ENCODE assay signal across 1 cellular context in the genomic region with DNA sequence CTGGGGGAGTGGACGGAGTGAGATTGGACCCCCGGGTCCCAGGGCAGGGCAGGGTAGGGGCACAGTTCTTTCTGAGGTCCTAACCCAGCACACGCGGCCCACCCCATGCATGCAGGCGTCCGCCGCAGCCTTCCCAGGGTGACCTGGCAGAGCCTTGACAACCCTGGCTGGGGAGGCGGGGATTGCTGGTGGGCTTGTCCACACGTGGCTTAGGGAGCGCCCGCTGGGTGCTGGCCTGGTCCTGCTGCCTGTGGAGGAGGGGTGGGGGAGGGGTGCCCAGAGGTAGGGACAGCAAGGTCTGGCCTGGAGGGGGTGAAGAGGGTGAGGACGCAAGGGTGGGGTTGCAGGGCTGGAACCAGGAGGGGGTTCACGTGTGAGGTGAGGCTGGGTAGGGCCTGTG.
TF ChIP-seq lines count a peak whose summit lies in the region.

No MANE protein-coding gene starts in this region.

TF ChIP-seq in GM23338, 12 proteins besides CTCF, POLR2A, EP300 and RAD21 (continued from another document):
- TF ChIP-seq, protein P1, sequence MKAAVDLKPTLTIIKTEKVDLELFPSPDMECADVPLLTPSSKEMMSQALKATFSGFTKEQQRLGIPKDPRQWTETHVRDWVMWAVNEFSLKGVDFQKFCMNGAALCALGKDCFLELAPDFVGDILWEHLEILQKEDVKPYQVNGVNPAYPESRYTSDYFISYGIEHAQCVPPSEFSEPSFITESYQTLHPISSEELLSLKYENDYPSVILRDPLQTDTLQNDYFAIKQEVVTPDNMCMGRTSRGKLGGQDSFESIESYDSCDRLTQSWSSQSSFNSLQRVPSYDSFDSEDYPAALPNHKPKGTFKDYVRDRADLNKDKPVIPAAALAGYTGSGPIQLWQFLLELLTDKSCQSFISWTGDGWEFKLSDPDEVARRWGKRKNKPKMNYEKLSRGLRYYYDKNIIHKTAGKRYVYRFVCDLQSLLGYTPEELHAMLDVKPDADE (IDR thresholded peaks at IDR 0.05), result no peak
- TF ChIP-seq, protein P2, sequence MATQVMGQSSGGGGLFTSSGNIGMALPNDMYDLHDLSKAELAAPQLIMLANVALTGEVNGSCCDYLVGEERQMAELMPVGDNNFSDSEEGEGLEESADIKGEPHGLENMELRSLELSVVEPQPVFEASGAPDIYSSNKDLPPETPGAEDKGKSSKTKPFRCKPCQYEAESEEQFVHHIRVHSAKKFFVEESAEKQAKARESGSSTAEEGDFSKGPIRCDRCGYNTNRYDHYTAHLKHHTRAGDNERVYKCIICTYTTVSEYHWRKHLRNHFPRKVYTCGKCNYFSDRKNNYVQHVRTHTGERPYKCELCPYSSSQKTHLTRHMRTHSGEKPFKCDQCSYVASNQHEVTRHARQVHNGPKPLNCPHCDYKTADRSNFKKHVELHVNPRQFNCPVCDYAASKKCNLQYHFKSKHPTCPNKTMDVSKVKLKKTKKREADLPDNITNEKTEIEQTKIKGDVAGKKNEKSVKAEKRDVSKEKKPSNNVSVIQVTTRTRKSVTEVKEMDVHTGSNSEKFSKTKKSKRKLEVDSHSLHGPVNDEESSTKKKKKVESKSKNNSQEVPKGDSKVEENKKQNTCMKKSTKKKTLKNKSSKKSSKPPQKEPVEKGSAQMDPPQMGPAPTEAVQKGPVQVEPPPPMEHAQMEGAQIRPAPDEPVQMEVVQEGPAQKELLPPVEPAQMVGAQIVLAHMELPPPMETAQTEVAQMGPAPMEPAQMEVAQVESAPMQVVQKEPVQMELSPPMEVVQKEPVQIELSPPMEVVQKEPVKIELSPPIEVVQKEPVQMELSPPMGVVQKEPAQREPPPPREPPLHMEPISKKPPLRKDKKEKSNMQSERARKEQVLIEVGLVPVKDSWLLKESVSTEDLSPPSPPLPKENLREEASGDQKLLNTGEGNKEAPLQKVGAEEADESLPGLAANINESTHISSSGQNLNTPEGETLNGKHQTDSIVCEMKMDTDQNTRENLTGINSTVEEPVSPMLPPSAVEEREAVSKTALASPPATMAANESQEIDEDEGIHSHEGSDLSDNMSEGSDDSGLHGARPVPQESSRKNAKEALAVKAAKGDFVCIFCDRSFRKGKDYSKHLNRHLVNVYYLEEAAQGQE (IDR thresholded peaks at IDR 0.05; ENCODE audit: unreplicated experiment), result no peak
- TF ChIP-seq ZNF331 (CRISPR knock-in tag; IDR thresholded peaks at IDR 0.05; ENCODE audit: low read depth), result no peak
- no peak for TF ChIP-seq POLR2AphosphoS5 (IDR thresholded peaks at IDR 0.05; ENCODE audit: low read depth)
- no peak for TF ChIP-seq CREB1 (CRISPR knock-in tag; IDR thresholded peaks at IDR 0.05; ENCODE audit: low read depth)
- TF ChIP-seq, protein P3, sequence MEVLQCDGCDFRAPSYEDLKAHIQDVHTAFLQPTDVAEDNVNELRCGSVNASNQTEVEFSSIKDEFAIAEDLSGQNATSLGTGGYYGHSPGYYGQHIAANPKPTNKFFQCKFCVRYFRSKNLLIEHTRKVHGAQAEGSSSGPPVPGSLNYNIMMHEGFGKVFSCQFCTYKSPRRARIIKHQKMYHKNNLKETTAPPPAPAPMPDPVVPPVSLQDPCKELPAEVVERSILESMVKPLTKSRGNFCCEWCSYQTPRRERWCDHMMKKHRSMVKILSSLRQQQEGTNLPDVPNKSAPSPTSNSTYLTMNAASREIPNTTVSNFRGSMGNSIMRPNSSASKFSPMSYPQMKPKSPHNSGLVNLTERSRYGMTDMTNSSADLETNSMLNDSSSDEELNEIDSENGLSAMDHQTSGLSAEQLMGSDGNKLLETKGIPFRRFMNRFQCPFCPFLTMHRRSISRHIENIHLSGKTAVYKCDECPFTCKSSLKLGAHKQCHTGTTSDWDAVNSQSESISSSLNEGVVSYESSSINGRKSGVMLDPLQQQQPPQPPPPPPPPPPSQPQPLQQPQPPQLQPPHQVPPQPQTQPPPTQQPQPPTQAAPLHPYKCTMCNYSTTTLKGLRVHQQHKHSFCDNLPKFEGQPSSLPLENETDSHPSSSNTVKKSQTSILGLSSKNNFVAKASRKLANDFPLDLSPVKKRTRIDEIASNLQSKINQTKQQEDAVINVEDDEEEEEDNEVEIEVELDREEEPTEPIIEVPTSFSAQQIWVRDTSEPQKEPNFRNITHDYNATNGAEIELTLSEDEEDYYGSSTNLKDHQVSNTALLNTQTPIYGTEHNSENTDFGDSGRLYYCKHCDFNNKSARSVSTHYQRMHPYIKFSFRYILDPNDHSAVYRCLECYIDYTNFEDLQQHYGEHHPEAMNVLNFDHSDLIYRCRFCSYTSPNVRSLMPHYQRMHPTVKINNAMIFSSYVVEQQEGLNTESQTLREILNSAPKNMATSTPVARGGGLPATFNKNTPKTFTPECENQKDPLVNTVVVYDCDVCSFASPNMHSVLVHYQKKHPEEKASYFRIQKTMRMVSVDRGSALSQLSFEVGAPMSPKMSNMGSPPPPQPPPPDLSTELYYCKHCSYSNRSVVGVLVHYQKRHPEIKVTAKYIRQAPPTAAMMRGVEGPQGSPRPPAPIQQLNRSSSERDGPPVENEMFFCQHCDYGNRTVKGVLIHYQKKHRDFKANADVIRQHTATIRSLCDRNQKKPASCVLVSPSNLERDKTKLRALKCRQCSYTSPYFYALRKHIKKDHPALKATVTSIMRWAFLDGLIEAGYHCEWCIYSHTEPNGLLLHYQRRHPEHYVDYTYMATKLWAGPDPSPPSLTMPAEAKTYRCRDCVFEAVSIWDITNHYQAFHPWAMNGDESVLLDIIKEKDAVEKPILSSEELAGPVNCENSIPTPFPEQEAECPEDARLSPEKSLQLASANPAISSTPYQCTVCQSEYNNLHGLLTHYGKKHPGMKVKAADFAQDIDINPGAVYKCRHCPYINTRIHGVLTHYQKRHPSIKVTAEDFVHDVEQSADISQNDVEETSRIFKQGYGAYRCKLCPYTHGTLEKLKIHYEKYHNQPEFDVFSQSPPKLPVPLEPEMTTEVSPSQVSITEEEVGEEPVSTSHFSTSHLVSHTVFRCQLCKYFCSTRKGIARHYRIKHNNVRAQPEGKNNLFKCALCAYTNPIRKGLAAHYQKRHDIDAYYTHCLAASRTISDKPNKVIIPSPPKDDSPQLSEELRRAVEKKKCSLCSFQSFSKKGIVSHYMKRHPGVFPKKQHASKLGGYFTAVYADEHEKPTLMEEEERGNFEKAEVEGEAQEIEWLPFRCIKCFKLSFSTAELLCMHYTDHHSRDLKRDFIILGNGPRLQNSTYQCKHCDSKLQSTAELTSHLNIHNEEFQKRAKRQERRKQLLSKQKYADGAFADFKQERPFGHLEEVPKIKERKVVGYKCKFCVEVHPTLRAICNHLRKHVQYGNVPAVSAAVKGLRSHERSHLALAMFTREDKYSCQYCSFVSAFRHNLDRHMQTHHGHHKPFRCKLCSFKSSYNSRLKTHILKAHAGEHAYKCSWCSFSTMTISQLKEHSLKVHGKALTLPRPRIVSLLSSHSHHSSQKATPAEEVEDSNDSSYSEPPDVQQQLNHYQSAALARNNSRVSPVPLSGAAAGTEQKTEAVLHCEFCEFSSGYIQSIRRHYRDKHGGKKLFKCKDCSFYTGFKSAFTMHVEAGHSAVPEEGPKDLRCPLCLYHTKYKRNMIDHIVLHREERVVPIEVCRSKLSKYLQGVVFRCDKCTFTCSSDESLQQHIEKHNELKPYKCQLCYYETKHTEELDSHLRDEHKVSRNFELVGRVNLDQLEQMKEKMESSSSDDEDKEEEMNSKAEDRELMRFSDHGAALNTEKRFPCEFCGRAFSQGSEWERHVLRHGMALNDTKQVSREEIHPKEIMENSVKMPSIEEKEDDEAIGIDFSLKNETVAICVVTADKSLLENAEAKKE (CRISPR knock-in tag; IDR thresholded peaks at IDR 0.05), result no peak
- TF ChIP-seq EZH2phosphoT487 (IDR thresholded peaks at IDR 0.05; ENCODE audit: unreplicated experiment), result no peak
- TF ChIP-seq NANOG (IDR thresholded peaks at IDR 0.05; ENCODE audit: borderline replicate concordance), result no peak
- no peak for TF ChIP-seq EZH2 (IDR thresholded peaks at IDR 0.05; ENCODE audit: low read depth, unreplicated experiment)
- no peak for TF ChIP-seq STAT1 (IDR thresholded peaks at IDR 0.05; ENCODE audit: unreplicated experiment)
